ENCODE assay signal across 28 cellular contexts in the genomic region with DNA sequence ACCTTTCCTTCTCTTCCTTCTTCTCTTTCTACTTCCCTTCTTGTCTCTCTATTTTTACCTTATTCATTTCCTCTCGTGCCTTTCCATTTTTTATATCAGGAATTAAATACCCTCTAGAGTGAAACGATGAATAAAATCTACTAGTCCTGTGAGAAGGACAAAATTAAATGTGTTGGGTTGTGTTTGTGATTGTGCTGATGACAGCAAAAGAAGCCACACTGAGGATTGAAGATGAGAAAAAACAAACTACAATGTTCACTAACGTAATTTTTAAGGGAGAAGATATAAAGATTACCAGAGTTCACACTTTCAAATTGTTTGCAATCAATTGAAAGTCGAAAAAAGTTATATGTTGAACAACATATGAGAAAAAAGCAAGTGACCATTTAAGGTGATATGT.
"Had no signal": no experiment of that assay in that cellular context is flagged by ENCODE, and none has a peak within 500 bp of the region (broad histone marks: within the 10 kb centered on the region; RNA-seq: fewer than 3 reads in every experiment).

No MANE protein-coding gene starts in this region.

- H3K36me3 ChIP-seq: stomach, suprapubic skin, thoracic aorta, thyroid gland, tibial artery, tibial nerve, transverse colon, upper lobe of left lung, upper lobe of right lung, uterus, vagina had no signal

- ATAC-seq: stimulated activated effector memory CD8-positive, alpha-beta T cell treated with anti-CD3 and anti-CD28 coated beads, Interleukin-12 subunit alpha, Interleukin-12 subunit beta, amount 100 ng/mL, for 72 hours; stimulated activated memory B cell treated with anti-CD40 and anti-IgM and Interleukin-4, amounts not matched to agents 10 μg/mL and 1 μg/mL and 100 μg/mL, for 72 hours; stimulated activated naive B cell treated with anti-CD40 and anti-IgM and Interleukin-4, amounts not matched to agents 10 μg/mL and 1 μg/mL and 100 μg/mL, for 72 hours; stimulated activated naive CD8-positive, alpha-beta T cell treated with anti-CD3 and anti-CD28 coated beads, Interleukin-15, amount 100 ng/mL, for 72 hours; stimulated activated naive CD8-positive, alpha-beta T cell treated with anti-CD3 and anti-CD28 coated beads, Interleukin-15, Interleukin-2, amounts not matched to agents 100 U/mL and 50 U/mL, for 24 hours; upper lobe of right lung had no signal

- H3K36me3 Mint-ChIP-seq: stimulated activated effector memory CD8-positive, alpha-beta T cell treated with anti-CD3 and anti-CD28 coated beads, Interleukin-12 subunit alpha, Interleukin-12 subunit beta, amount 100 ng/mL, for 72 hours; stimulated activated memory B cell treated with anti-CD40 and anti-IgM and Interleukin-4, amounts not matched to agents 10 μg/mL and 1 μg/mL and 100 μg/mL, for 72 hours; stimulated activated naive B cell treated with anti-CD40 and anti-IgM and Interleukin-4, amounts not matched to agents 10 μg/mL and 1 μg/mL and 100 μg/mL, for 72 hours; type B pancreatic cell had no signal

- H3K27me3 ChIP-seq: stomach, suprapubic skin, testis, thyroid gland, tibial artery, tibial nerve, transverse colon, upper lobe of left lung, upper lobe of right lung, uterus, vagina had no signal

- DNase-seq: stimulated activated CD4-positive, alpha-beta T cell treated with anti-CD3 and anti-CD28 coated beads, Interleukin-2, amount 100 ng/mL, for 48 hours; stimulated activated CD4-positive, alpha-beta T cell treated with anti-CD3 and anti-CD28 coated beads, Interleukin-4, amount 100 ng/mL, for 1 hour; stimulated activated CD4-positive, alpha-beta T cell treated with anti-CD3 and anti-CD28 coated beads, Interleukin-4, amount 100 ng/mL, for 24 hours; stimulated activated CD4-positive, alpha-beta T cell treated with anti-CD3 and anti-CD28 coated beads, Interleukin-4, amount 100 ng/mL, for 4 hours; stimulated activated CD8-positive, alpha-beta memory T cell treated with anti-CD3 and anti-CD28 coated beads, Interleukin-4, amount 100 ng/mL, for 48 hours; stimulated activated naive B cell treated with anti-CD40 and anti-IgM and Interleukin-4, amounts not matched to agents 10 μg/mL and 1 μg/mL and 100 μg/mL, for 72 hours; stimulated activated naive CD4-positive, alpha-beta T cell; stimulated activated naive CD4-positive, alpha-beta T cell treated with Interleukin-2 at 50 U/mL for 16 hours; stimulated activated naive CD8-positive, alpha-beta T cell treated with anti-CD3 and anti-CD28 coated beads, Interleukin-15, amount 100 ng/mL, for 72 hours; stimulated activated naive CD8-positive, alpha-beta T cell treated with anti-CD3 and anti-CD28 coated beads, Interleukin-15, Interleukin-2, amounts not matched to agents 100 U/mL and 50 U/mL, for 24 hours; stomach; substantia nigra; testis; thyroid gland; tibial artery; transverse colon; trophoblast cell; upper lobe of left lung; upper lobe of right lung; uterus had no signal

- H3K4me1 Mint-ChIP-seq: stimulated activated effector memory CD8-positive, alpha-beta T cell treated with anti-CD3 and anti-CD28 coated beads, Interleukin-12 subunit alpha, Interleukin-12 subunit beta, amount 100 ng/mL, for 72 hours; stimulated activated memory B cell treated with anti-CD40 and anti-IgM and Interleukin-4, amounts not matched to agents 10 μg/mL and 1 μg/mL and 100 μg/mL, for 72 hours; stimulated activated naive B cell treated with anti-CD40 and anti-IgM and Interleukin-4, amounts not matched to agents 10 μg/mL and 1 μg/mL and 100 μg/mL, for 72 hours; stimulated activated naive CD8-positive, alpha-beta T cell treated with anti-CD3 and anti-CD28 coated beads, Interleukin-15, amount 100 ng/mL, for 72 hours had no signal

- H3K27me3 Mint-ChIP-seq: stimulated activated memory B cell treated with anti-CD40 and anti-IgM and Interleukin-4, amounts not matched to agents 10 μg/mL and 1 μg/mL and 100 μg/mL, for 72 hours; stimulated activated naive B cell treated with anti-CD40 and anti-IgM and Interleukin-4, amounts not matched to agents 10 μg/mL and 1 μg/mL and 100 μg/mL, for 72 hours; stimulated activated naive CD8-positive, alpha-beta T cell treated with anti-CD3 and anti-CD28 coated beads, Interleukin-15, amount 100 ng/mL, for 72 hours; stimulated activated naive CD8-positive, alpha-beta T cell treated with anti-CD3 and anti-CD28 coated beads, Interleukin-15, Interleukin-2, amounts not matched to agents 100 ng/mL and 50 ng/mL, for 24 hours had no signal

- H3K27ac Mint-ChIP-seq: stimulated activated effector memory CD8-positive, alpha-beta T cell treated with anti-CD3 and anti-CD28 coated beads, Interleukin-12 subunit alpha, Interleukin-12 subunit beta, amount 100 ng/mL, for 72 hours; stimulated activated memory B cell treated with anti-CD40 and anti-IgM and Interleukin-4, amounts not matched to agents 10 μg/mL and 1 μg/mL and 100 μg/mL, for 72 hours; stimulated activated naive B cell treated with anti-CD40 and anti-IgM and Interleukin-4, amounts not matched to agents 10 μg/mL and 1 μg/mL and 100 μg/mL, for 72 hours; stimulated activated naive CD8-positive, alpha-beta T cell treated with anti-CD3 and anti-CD28 coated beads, Interleukin-15, amount 100 ng/mL, for 72 hours; stimulated activated naive CD8-positive, alpha-beta T cell treated with anti-CD3 and anti-CD28 coated beads, Interleukin-15, Interleukin-2, amounts not matched to agents 100 ng/mL and 50 ng/mL, for 24 hours; type B pancreatic cell had no signal

- H3K4me1 ChIP-seq: suprapubic skin, testis, tibial artery, tibial nerve, upper lobe of left lung, upper lobe of right lung, uterus, vagina had no signal

- H3K4me3 Mint-ChIP-seq: stimulated activated effector memory CD8-positive, alpha-beta T cell treated with anti-CD3 and anti-CD28 coated beads, Interleukin-12 subunit alpha, Interleukin-12 subunit beta, amount 100 ng/mL, for 72 hours; stimulated activated memory B cell treated with anti-CD40 and anti-IgM and Interleukin-4, amounts not matched to agents 10 μg/mL and 1 μg/mL and 100 μg/mL, for 72 hours; stimulated activated naive B cell treated with anti-CD40 and anti-IgM and Interleukin-4, amounts not matched to agents 10 μg/mL and 1 μg/mL and 100 μg/mL, for 72 hours; stimulated activated naive CD8-positive, alpha-beta T cell treated with anti-CD3 and anti-CD28 coated beads, Interleukin-15, amount 100 ng/mL, for 72 hours; stimulated activated naive CD8-positive, alpha-beta T cell treated with anti-CD3 and anti-CD28 coated beads, Interleukin-15, Interleukin-2, amounts not matched to agents 100 ng/mL and 50 ng/mL, for 24 hours; type B pancreatic cell had no signal

- H3K27ac ChIP-seq: stomach, suprapubic skin, testis, thoracic aorta, thyroid gland, tibial artery, tibial nerve, transverse colon, upper lobe of left lung, upper lobe of right lung, uterus, vagina had no signal

- H3K4me3 ChIP-seq: stomach, suprapubic skin, testis, thoracic aorta, thyroid gland, tibial artery, tibial nerve, transverse colon, upper lobe of left lung, upper lobe of right lung, uterus, vagina had no signal

- H3K9me3 ChIP-seq: stomach, suprapubic skin, testis, thoracic aorta, thyroid gland, tibial artery, tibial nerve, transverse colon, upper lobe of left lung, upper lobe of right lung, uterus, vagina had no signal
